In the genomic region with DNA sequence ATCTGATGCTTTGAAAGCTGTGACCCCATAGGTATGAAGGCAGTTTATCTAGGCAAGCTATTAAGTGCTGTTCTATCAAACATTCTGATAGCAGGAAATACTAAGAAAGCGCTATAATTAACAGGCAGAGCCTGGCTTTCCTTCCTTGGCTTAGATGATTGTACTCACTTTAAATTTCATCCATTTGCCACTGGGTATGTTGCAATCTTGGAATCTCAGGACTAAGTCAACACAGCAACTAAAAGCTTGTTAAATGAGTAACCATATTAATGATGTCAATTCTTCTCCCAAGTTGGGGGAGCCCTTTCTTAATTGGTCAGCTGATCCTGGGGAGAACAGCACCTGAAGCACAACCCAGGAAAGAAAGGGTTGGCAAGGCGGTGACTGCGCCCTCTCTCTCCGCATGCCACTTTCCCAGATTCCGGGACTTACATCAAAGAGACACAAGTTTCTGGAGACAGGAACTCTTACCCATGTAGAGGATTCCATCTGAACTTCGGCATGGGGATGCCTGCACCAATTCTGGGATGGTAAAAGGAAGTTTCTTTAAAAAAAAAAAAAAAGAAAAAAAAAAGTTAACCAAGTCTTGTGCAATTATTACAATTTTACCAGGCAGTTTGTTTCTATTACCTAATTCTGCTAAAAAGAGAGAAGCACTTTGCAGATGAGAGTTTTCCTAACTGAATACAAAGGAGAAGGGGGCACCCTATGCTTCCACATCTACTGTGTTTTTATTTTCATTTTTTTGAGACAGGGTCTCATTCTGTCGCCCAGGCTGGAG, we compare ENCODE assay signal across 1 cellular context.
TF ChIP-seq lines count a peak whose summit lies in the region.

No MANE protein-coding gene starts in this region.

TF ChIP-seq in HepG2, 621 proteins besides CTCF, POLR2A, EP300 and RAD21 (continued from another document):
- TF ChIP-seq ZNF256 (CRISPR knock-in tag; conservative IDR thresholded peaks at IDR 0.05) (no peak), CREB1 (IDR thresholded peaks at IDR 0.05) (no peak), CREB1 (CRISPR knock-in tag; IDR thresholded peaks at IDR 0.05) (peak; percentile 21), ZNF33B (CRISPR knock-in tag; IDR thresholded peaks at IDR 0.05) (no peak), NFKBIZ (CRISPR knock-in tag; IDR thresholded peaks at IDR 0.05) (peak; percentile 27; the same call in 1 of the 2 replicates), ZNF672 (CRISPR knock-in tag; IDR thresholded peaks at IDR 0.05) (no peak), RXRA (CRISPR knock-in tag; IDR thresholded peaks at IDR 0.05) (no peak), SNAPC2 (CRISPR knock-in tag; IDR thresholded peaks at IDR 0.05) (no peak), NR2C2 (CRISPR knock-in tag; IDR thresholded peaks at IDR 0.05; ENCODE audit: borderline replicate concordance) (no peak), ZNF224 (CRISPR knock-in tag; IDR thresholded peaks at IDR 0.05) (no peak), ZEB1 (IDR thresholded peaks at IDR 0.05; ENCODE audit: insufficient replicate concordance, low read depth) (peak; percentile 66), NPAS2 (CRISPR knock-in tag; IDR thresholded peaks at IDR 0.05; ENCODE audit: borderline replicate concordance) (0 out of 2 replicates have a peak, but pooled peaks have one; percentile 10), ZNF562 (CRISPR knock-in tag; IDR thresholded peaks at IDR 0.05; ENCODE audit: borderline replicate concordance) (no peak), ZNF296 (CRISPR knock-in tag; conservative IDR thresholded peaks at IDR 0.05) (no peak), ZSCAN25 (CRISPR knock-in tag; IDR thresholded peaks at IDR 0.05) (no peak), KLF16 (CRISPR knock-in tag; IDR thresholded peaks at IDR 0.05) (peak in 1 of 2 experiments; percentile 90; a peak in 1 of 4 replicates), RFX5 (IDR thresholded peaks at IDR 0.05; ENCODE audit: low read depth, low read length) (no peak), NR3C1 (CRISPR knock-in tag; IDR thresholded peaks at IDR 0.05) (no peak), KAT8 (CRISPR knock-in tag; IDR thresholded peaks at IDR 0.05) (peak; percentile 76; the same call in 1 of the 2 replicates), ZSCAN20 (CRISPR knock-in tag; IDR thresholded peaks at IDR 0.05; ENCODE audit: borderline replicate concordance) (0 out of 2 replicates have a peak, but pooled peaks have one; percentile 17), MED13 (CRISPR knock-in tag; IDR thresholded peaks at IDR 0.05) (no peak), ELF3 (CRISPR knock-in tag; IDR thresholded peaks at IDR 0.05) (peak; percentile 89), ZNF577 (CRISPR knock-in tag; IDR thresholded peaks at IDR 0.05; ENCODE audit: borderline replicate concordance, low read depth) (no peak), PHF8 (CRISPR knock-in tag; IDR thresholded peaks at IDR 0.05) (no peak), RXRB (CRISPR knock-in tag; IDR thresholded peaks at IDR 0.05; ENCODE audit: borderline replicate concordance) (peak; percentile 67; the same call in 1 of the 2 replicates), REL (CRISPR knock-in tag; conservative IDR thresholded peaks at IDR 0.05) (no peak), SMC3 (IDR thresholded peaks at IDR 0.05; ENCODE audit: low read length) (peak; percentile 26; the same call in 1 of the 2 replicates), SIN3B (IDR thresholded peaks at IDR 0.05; ENCODE audit: low read length) (no peak; the same call in 1 of the 2 replicates), SOX6 (IDR thresholded peaks at IDR 0.05) (no peak), SOX6 (CRISPR knock-in tag; IDR thresholded peaks at IDR 0.05) (peak; percentile 90), SMARCC2 (IDR thresholded peaks at IDR 0.05) (no peak), ZFP41 (CRISPR knock-in tag; IDR thresholded peaks at IDR 0.05; ENCODE audit: borderline replicate concordance) (no peak)
- TF ChIP-seq, protein P1, sequence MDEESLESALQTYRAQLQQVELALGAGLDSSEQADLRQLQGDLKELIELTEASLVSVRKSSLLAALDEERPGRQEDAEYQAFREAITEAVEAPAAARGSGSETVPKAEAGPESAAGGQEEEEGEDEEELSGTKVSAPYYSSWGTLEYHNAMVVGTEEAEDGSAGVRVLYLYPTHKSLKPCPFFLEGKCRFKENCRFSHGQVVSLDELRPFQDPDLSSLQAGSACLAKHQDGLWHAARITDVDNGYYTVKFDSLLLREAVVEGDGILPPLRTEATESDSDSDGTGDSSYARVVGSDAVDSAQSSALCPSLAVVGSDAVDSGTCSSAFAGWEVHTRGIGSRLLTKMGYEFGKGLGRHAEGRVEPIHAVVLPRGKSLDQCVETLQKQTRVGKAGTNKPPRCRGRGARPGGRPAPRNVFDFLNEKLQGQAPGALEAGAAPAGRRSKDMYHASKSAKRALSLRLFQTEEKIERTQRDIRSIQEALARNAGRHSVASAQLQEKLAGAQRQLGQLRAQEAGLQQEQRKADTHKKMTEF (CRISPR knock-in tag; IDR thresholded peaks at IDR 0.05), result peak; percentile 74
- TF ChIP-seq, protein P2, sequence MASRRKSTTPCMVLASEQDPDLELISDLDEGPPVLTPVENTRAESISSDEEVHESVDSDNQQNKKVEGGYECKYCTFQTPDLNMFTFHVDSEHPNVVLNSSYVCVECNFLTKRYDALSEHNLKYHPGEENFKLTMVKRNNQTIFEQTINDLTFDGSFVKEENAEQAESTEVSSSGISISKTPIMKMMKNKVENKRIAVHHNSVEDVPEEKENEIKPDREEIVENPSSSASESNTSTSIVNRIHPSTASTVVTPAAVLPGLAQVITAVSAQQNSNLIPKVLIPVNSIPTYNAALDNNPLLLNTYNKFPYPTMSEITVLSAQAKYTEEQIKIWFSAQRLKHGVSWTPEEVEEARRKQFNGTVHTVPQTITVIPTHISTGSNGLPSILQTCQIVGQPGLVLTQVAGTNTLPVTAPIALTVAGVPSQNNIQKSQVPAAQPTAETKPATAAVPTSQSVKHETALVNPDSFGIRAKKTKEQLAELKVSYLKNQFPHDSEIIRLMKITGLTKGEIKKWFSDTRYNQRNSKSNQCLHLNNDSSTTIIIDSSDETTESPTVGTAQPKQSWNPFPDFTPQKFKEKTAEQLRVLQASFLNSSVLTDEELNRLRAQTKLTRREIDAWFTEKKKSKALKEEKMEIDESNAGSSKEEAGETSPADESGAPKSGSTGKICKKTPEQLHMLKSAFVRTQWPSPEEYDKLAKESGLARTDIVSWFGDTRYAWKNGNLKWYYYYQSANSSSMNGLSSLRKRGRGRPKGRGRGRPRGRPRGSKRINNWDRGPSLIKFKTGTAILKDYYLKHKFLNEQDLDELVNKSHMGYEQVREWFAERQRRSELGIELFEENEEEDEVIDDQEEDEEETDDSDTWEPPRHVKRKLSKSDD (CRISPR knock-in tag; IDR thresholded peaks at IDR 0.05; ENCODE audit: low read depth), result no peak
- TF ChIP-seq, protein P3, sequence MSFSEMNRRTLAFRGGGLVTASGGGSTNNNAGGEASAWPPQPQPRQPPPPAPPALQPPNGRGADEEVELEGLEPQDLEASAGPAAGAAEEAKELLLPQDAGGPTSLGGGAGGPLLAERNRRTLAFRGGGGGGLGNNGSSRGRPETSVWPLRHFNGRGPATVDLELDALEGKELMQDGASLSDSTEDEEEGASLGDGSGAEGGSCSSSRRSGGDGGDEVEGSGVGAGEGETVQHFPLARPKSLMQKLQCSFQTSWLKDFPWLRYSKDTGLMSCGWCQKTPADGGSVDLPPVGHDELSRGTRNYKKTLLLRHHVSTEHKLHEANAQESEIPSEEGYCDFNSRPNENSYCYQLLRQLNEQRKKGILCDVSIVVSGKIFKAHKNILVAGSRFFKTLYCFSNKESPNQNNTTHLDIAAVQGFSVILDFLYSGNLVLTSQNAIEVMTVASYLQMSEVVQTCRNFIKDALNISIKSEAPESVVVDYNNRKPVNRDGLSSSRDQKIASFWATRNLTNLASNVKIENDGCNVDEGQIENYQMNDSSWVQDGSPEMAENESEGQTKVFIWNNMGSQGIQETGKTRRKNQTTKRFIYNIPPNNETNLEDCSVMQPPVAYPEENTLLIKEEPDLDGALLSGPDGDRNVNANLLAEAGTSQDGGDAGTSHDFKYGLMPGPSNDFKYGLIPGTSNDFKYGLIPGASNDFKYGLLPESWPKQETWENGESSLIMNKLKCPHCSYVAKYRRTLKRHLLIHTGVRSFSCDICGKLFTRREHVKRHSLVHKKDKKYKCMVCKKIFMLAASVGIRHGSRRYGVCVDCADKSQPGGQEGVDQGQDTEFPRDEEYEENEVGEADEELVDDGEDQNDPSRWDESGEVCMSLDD (CRISPR knock-in tag; IDR thresholded peaks at IDR 0.05; ENCODE audit: borderline replicate concordance), result peak; percentile 83; the same call in 1 of the 2 replicates
- TF ChIP-seq, protein P4, sequence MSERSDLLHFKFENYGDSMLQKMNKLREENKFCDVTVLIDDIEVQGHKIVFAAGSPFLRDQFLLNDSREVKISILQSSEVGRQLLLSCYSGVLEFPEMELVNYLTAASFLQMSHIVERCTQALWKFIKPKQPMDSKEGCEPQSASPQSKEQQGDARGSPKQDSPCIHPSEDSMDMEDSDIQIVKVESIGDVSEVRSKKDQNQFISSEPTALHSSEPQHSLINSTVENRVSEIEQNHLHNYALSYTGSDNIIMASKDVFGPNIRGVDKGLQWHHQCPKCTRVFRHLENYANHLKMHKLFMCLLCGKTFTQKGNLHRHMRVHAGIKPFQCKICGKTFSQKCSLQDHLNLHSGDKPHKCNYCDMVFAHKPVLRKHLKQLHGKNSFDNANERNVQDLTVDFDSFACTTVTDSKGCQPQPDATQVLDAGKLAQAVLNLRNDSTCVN (CRISPR knock-in tag; IDR thresholded peaks at IDR 0.05; ENCODE audit: borderline replicate concordance), result no peak
- TF ChIP-seq, protein P5, sequence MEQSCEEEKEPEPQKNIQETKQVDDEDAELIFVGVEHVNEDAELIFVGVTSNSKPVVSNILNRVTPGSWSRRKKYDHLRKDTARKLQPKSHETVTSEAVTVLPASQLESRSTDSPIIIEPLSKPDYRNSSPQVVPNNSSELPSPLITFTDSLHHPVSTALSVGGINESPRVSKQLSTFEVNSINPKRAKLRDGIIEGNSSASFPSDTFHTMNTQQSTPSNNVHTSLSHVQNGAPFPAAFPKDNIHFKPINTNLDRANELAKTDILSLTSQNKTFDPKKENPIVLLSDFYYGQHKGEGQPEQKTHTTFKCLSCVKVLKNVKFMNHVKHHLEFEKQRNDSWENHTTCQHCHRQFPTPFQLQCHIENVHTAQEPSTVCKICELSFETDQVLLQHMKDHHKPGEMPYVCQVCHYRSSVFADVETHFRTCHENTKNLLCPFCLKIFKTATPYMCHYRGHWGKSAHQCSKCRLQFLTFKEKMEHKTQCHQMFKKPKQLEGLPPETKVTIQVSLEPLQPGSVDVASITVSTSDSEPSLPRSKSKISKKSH (CRISPR knock-in tag; IDR thresholded peaks at IDR 0.05; ENCODE audit: borderline replicate concordance), result no peak
- TF ChIP-seq, protein P6, sequence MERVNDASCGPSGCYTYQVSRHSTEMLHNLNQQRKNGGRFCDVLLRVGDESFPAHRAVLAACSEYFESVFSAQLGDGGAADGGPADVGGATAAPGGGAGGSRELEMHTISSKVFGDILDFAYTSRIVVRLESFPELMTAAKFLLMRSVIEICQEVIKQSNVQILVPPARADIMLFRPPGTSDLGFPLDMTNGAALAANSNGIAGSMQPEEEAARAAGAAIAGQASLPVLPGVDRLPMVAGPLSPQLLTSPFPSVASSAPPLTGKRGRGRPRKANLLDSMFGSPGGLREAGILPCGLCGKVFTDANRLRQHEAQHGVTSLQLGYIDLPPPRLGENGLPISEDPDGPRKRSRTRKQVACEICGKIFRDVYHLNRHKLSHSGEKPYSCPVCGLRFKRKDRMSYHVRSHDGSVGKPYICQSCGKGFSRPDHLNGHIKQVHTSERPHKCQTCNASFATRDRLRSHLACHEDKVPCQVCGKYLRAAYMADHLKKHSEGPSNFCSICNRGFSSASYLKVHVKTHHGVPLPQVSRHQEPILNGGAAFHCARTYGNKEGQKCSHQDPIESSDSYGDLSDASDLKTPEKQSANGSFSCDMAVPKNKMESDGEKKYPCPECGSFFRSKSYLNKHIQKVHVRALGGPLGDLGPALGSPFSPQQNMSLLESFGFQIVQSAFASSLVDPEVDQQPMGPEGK (CRISPR knock-in tag; IDR thresholded peaks at IDR 0.05), result peak; percentile 79
- TF ChIP-seq, protein P7, sequence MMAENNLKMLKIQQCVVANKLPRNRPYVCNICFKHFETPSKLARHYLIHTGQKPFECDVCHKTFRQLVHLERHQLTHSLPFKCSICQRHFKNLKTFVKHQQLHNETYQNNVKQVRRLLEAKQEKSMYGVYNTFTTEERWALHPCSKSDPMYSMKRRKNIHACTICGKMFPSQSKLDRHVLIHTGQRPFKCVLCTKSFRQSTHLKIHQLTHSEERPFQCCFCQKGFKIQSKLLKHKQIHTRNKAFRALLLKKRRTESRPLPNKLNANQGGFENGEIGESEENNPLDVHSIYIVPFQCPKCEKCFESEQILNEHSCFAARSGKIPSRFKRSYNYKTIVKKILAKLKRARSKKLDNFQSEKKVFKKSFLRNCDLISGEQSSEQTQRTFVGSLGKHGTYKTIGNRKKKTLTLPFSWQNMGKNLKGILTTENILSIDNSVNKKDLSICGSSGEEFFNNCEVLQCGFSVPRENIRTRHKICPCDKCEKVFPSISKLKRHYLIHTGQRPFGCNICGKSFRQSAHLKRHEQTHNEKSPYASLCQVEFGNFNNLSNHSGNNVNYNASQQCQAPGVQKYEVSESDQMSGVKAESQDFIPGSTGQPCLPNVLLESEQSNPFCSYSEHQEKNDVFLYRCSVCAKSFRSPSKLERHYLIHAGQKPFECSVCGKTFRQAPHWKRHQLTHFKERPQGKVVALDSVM (CRISPR knock-in tag; IDR thresholded peaks at IDR 0.05), result no peak
- TF ChIP-seq, protein P8, sequence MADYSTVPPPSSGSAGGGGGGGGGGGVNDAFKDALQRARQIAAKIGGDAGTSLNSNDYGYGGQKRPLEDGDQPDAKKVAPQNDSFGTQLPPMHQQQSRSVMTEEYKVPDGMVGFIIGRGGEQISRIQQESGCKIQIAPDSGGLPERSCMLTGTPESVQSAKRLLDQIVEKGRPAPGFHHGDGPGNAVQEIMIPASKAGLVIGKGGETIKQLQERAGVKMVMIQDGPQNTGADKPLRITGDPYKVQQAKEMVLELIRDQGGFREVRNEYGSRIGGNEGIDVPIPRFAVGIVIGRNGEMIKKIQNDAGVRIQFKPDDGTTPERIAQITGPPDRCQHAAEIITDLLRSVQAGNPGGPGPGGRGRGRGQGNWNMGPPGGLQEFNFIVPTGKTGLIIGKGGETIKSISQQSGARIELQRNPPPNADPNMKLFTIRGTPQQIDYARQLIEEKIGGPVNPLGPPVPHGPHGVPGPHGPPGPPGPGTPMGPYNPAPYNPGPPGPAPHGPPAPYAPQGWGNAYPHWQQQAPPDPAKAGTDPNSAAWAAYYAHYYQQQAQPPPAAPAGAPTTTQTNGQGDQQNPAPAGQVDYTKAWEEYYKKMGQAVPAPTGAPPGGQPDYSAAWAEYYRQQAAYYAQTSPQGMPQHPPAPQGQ (CRISPR knock-in tag; IDR thresholded peaks at IDR 0.05; ENCODE audit: borderline replicate concordance), result no peak
- TF ChIP-seq, protein P9, sequence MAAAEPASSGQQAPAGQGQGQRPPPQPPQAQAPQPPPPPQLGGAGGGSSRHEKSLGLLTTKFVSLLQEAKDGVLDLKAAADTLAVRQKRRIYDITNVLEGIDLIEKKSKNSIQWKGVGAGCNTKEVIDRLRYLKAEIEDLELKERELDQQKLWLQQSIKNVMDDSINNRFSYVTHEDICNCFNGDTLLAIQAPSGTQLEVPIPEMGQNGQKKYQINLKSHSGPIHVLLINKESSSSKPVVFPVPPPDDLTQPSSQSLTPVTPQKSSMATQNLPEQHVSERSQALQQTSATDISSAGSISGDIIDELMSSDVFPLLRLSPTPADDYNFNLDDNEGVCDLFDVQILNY (CRISPR knock-in tag; conservative IDR thresholded peaks at IDR 0.05), result no peak
TF ChIP-seq in HepG2: peak in this region for 125.
